8 cellular contexts compared by ENCODE assay signal in genomic region chr13:68927387-68928026, GRCh38.
DNase-seq lines count a peak whose midpoint lies in the region; ATAC-seq and FAIRE-seq lines count a peak whose summit lies in the region.

No MANE protein-coding gene starts in this region.

- DNase-seq in HAP-1 (ENCODE audit: low spot score in 2 of 2) (peak; percentile 66 to 73), NT2/D1 (ENCODE audit: low read depth, low spot score) (peak; percentile 32), glomerular visceral epithelial cell (ENCODE audit: extremely low spot score) (peak; percentile 46)
- DNase-seq in activated CD4-positive, alpha-beta T cell treated with anti-CD3 and anti-CD28 coated beads for 1 hour, result no peak

- H3K9ac ChIP-seq in NT2/D1 (ENCODE audit: insufficient read length, low read depth), result no peak overlapping the region

- in situ Hi-C loops in HAP-1 (cut with MboI; ENCODE audit: low sequenced_read_pairs), result no loop called here

- H3K27me3 ChIP-seq in HAP-1 (ENCODE audit: low read depth) (no peaks in the 10 kb centered on the region), NT2/D1 (ENCODE audit: insufficient read depth, insufficient read length) (no peaks in the 10 kb centered on the region)

- FAIRE-seq in A204.1 (lab: Jason Lieb, UNC), result peak; percentile 11

- H3K9me3 ChIP-seq in HAP-1 (peaks cover 2% of the 10 kb centered on the region; the same call in 1 of the 2 replicates), NT2/D1 (ENCODE audit: insufficient read depth, low read length) (no peaks in the 10 kb centered on the region)

- H3K4me1 ChIP-seq in HAP-1, result no peaks in the 10 kb centered on the region; the same call in none of the 2 replicates
- no peaks in the 10 kb centered on the region for H3K4me1 ChIP-seq in NT2/D1 (ENCODE audit: insufficient read depth, insufficient read length)

- ATAC-seq in GM21390 (IDR thresholded peaks at IDR 0.05; ENCODE audit: unreplicated experiment) (no peak), HG03175 (IDR thresholded peaks at IDR 0.05; ENCODE audit: unreplicated experiment) (no peak), GM18502 (IDR thresholded peaks at IDR 0.05; ENCODE audit: poor library complexity, unreplicated experiment) (no peak)

- H3K4me3 ChIP-seq in HAP-1 (no peak overlapping the region), NT2/D1 (ENCODE audit: insufficient read length, low read depth) (no peak overlapping the region)

- H3K36me3 ChIP-seq in HAP-1 (replicated peaks) (no peaks in the 10 kb centered on the region), NT2/D1 (ENCODE audit: insufficient read depth, insufficient read length, low read length) (no peaks in the 10 kb centered on the region)
